Comparison of ENCODE assay signal across 13 cellular contexts in the genomic region with DNA sequence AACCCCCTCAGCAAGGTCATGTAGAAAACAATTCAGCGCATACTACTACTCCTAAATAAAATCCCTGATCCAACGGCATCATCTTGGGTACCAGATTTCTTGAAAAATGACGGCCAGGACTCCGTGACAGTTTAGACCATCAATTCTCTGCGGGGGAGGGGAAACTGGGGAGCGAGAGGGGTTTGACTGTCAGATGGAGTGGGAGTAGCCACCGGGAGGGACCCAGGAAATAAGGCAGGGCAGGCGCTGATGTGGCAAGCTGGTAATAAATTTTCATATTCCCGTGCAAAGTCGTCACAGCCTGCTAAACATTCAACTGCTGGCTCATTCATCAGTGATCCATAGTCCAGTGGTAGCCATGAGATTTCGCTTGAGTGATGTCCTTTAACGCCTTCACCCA. TPM values are rescaled to one million over a fixed set of nuclear protein-coding genes. Genes with fewer than 3 reads are reported as not detected.
DNase-seq lines count a peak whose midpoint lies in the region; ATAC-seq and TF ChIP-seq lines count a peak whose summit lies in the region.
"Had no signal": no experiment of that assay in that cellular context is flagged by ENCODE, and none has a peak within 500 bp of the region (broad histone marks: within the 10 kb centered on the region; RNA-seq: fewer than 3 reads in every experiment).

No MANE protein-coding gene starts in this region.

- no peak overlapping the region for H2BK5ac ChIP-seq in trophoblast cell (ENCODE audit: low read depth, low read length, poor library complexity)

- TF ChIP-seq CTCF in fibroblast of lung (conservative IDR thresholded peaks at IDR 0.05 in 1 of 2, IDR thresholded peaks at IDR 0.05 in 1 of 2; ENCODE audit: low read depth in 1 of 2, low read length in 2 of 2) (no peak), natural killer cell (IDR thresholded peaks at IDR 0.05) (no peak)

- H3K14ac ChIP-seq in trophoblast cell (ENCODE audit: low read length) = no peak overlapping the region

- ATAC-seq in natural killer cell = no peak

- H4K8ac ChIP-seq in trophoblast cell (ENCODE audit: low read depth, low read length) = no peak overlapping the region

- H2AFZ ChIP-seq in fibroblast of lung (ENCODE audit: low read length) (no peak overlapping the region), trophoblast cell (ENCODE audit: insufficient read depth, low read length, poor library complexity) (no peak overlapping the region)

- H3K36me3 Mint-ChIP-seq in natural killer cell = no peaks in the 10 kb centered on the region

- no peak overlapping the region for H2AK5ac ChIP-seq in trophoblast cell (ENCODE audit: low read length)

- no peak overlapping the region for H2BK120ac ChIP-seq in trophoblast cell (ENCODE audit: insufficient read depth, low read length, poor library complexity)

- peaks cover 9 to 10% of the 10 kb centered on the region in 2 donors for H3K9me3 Mint-ChIP-seq in natural killer cell
- H3K9me3 Mint-ChIP-seq: activated naive CD4-positive, alpha-beta T cell treated with anti-CD3 and anti-CD28 coated beads for 36 hours had no signal

- H3K27me3 ChIP-seq in fibroblast of lung (ENCODE audit: control insufficient read depth, insufficient read depth, low read length) = no peaks in the 10 kb centered on the region
- H3K27me3 ChIP-seq in trophoblast cell (ENCODE audit: insufficient read depth, low read length) = no peaks in the 10 kb centered on the region

- H3K27ac ChIP-seq in fibroblast of lung (ENCODE audit: insufficient read depth, low read length) (no peak overlapping the region), trophoblast cell (ENCODE audit: low read depth, low read length) (no peak overlapping the region)
- H3K27ac ChIP-seq: left lung, prostate gland had no signal

- H3K4me1 ChIP-seq in fibroblast of lung (ENCODE audit: control insufficient read depth, extremely low read depth, insufficient read depth, low read length) = no peaks in the 10 kb centered on the region
- H3K4me1 ChIP-seq in trophoblast cell (ENCODE audit: control insufficient read depth in 1 of 2, insufficient read depth in 2 of 2, low read length in 2 of 2) = no peaks in the 10 kb centered on the region
- H3K4me1 ChIP-seq: left lung, prostate gland had no signal

- no peak overlapping the region for H3K27ac Mint-ChIP-seq in natural killer cell
- H3K27ac Mint-ChIP-seq: activated naive CD4-positive, alpha-beta T cell treated with anti-CD3 and anti-CD28 coated beads for 36 hours had no signal

- H3K27me3 Mint-ChIP-seq in natural killer cell (ENCODE audit: low read depth in 2 of 2) = no peaks in the 10 kb centered on the region

- no peaks in the 10 kb centered on the region for H4K20me1 ChIP-seq in fibroblast of lung (ENCODE audit: control insufficient read depth, extremely low read depth, insufficient read depth, low read length)

- no peaks in the 10 kb centered on the region for H3K79me1 ChIP-seq in trophoblast cell (ENCODE audit: low read length)

- no peak overlapping the region for H4K12ac ChIP-seq in trophoblast cell (ENCODE audit: low read depth, low read length)

- WGBS in trophoblast cell (ENCODE audit: extremely low coverage, insufficient coverage, insufficient read length) = no CpG with 5 or more reads among the region's 12 CpGs

- no peaks in the 10 kb centered on the region for H3K4me1 Mint-ChIP-seq in natural killer cell

- no peaks in the 10 kb centered on the region for H3K9me3 ChIP-seq in fibroblast of lung (ENCODE audit: control insufficient read depth, insufficient read depth, low read depth, low read length)
- H3K9me3 ChIP-seq in trophoblast cell (ENCODE audit: insufficient read depth, low read depth, low read length) = no peaks in the 10 kb centered on the region
- H3K9me3 ChIP-seq: left lung, prostate gland had no signal

- no peak overlapping the region for H3K4ac ChIP-seq in trophoblast cell (ENCODE audit: low read depth, low read length)

- H4K91ac ChIP-seq in trophoblast cell (ENCODE audit: low read depth, low read length) = no peak overlapping the region

- DNase-seq in EH (ENCODE audit: low read depth) = peak; percentile 1
- peak; percentile 57 for DNase-seq in SHP77 treated with DMSO at 0.1 percent for 48 hours (lab: John Stamatoyannopoulos, UW)
- peak in 1 of 2 donors; percentile 6 for DNase-seq in fibroblast of lung (ENCODE audit: low read depth in 2 of 2)
- no peak for DNase-seq in trophoblast cell
- no peak for DNase-seq in NCI-H2227 (lab: John Stamatoyannopoulos, UW; ENCODE audit: unreplicated experiment)
- no peak for DNase-seq in activated CD8-positive, alpha-beta memory T cell treated with anti-CD3 and anti-CD28 coated beads, Interleukin-2, amount 50 U/mL, for 4 hours
- DNase-seq in natural killer cell = no peak
- no peak for DNase-seq in kidney glomerular epithelial cell (lab: John Stamatoyannopoulos, UW)
- DNase-seq: activated CD4-positive, alpha-beta T cell treated with anti-CD3 and anti-CD28 coated beads for 48 hours; activated naive CD4-positive, alpha-beta T cell treated with anti-CD3 and anti-CD28 coated beads for 36 hours had no signal

- no peak overlapping the region for H3K9ac ChIP-seq in fibroblast of lung (ENCODE audit: insufficient read depth, low read length)
- H3K9ac ChIP-seq in trophoblast cell (ENCODE audit: low read length) = no peak overlapping the region

- intact Hi-C loops in natural killer cell (cut with micrococcal nuclease) = no loop called here

- H2BK12ac ChIP-seq in trophoblast cell (ENCODE audit: low read length) = no peak overlapping the region

- no peak overlapping the region for H3K4me3 Mint-ChIP-seq in natural killer cell
- H3K4me3 Mint-ChIP-seq: activated naive CD4-positive, alpha-beta T cell treated with anti-CD3 and anti-CD28 coated beads for 36 hours had no signal

- H3K36me3 ChIP-seq in fibroblast of lung (ENCODE audit: control insufficient read depth, insufficient read depth, low read length) (no peaks in the 10 kb centered on the region), trophoblast cell (ENCODE audit: control insufficient read depth in 1 of 2, insufficient read depth in 2 of 2, low read length in 2 of 2) (no peaks in the 10 kb centered on the region)
- H3K36me3 ChIP-seq: left lung, prostate gland had no signal

- H3K18ac ChIP-seq in trophoblast cell (ENCODE audit: low read length) = no peak overlapping the region

- H3K79me2 ChIP-seq in fibroblast of lung (ENCODE audit: control insufficient read depth, insufficient read depth, low read length) = no peaks in the 10 kb centered on the region
- H3K79me2 ChIP-seq in trophoblast cell (ENCODE audit: control insufficient read depth, insufficient read depth, low read length, poor library complexity) = no peaks in the 10 kb centered on the region

- no peak overlapping the region for H3K23ac ChIP-seq in trophoblast cell (ENCODE audit: low read length)

- H3K4me2 ChIP-seq in fibroblast of lung (ENCODE audit: extremely low read depth, insufficient read depth, low read length) (peak overlapping the region; percentile 82), trophoblast cell (ENCODE audit: low read length) (peak overlapping the region; percentile 81)

- peak overlapping the region; percentile 9 to 66 (median 43) for H3K4me3 ChIP-seq in fibroblast of lung (replicated peaks in 1 of 4; ENCODE audit: control extremely low read depth in 1 of 4, insufficient read depth in 1 of 4, low read depth in 3 of 4, low read length in 4 of 4)
- H3K4me3 ChIP-seq in trophoblast cell (ENCODE audit: low read depth, low read length) = no peak overlapping the region
- H3K4me3 ChIP-seq: left lung had no signal

RNA-seq across cellular contexts. Expression of gene CDH18, which starts 0.4 kb away (rescaled TPM):
- total RNA-seq in fibroblast of lung (0.33 TPM in 1 of 2 replicates, not detected in the other), natural killer cell (not detected)
- 0.16 and 0.40 TPM in 2 replicates for polyA plus RNA-seq in fibroblast of lung
- 0.16 and 0.17 TPM in 2 replicates for polyA plus RNA-seq in fibroblast of lung (2012)
- polyA minus RNA-seq in fibroblast of lung (ENCODE audit: low replicate concordance) = 0.98 TPM in 1 of 2 replicates, not detected in the other
- 0.03 TPM in 1 of 2 replicates, not detected in the other for polyA plus RNA-seq in trophoblast cell (2013)
- total RNA-seq: activated naive CD4-positive, alpha-beta T cell treated with anti-CD3 and anti-CD28 coated beads for 36 hours; endothelial cell of umbilical vein; left lung had no signal

Comparison
In these comparisons a context has a peak if more than half of its experiments do, and no peak if none do; other contexts are left out.
1. DNase-seq: peak in EH (single experiment) and SHP77 treated with DMSO at 0.1 percent for 48 hours (single experiment); none in trophoblast cell (0 of 2), NCI-H2227 (single experiment), activated CD8-positive, alpha-beta memory T cell treated with anti-CD3 and anti-CD28 coated beads, Interleukin-2, amount 50 U/mL, for 4 hours (single experiment), natural killer cell (single experiment) and kidney glomerular epithelial cell (single experiment).